10 cellular contexts compared by ENCODE assay signal in genomic region chr9:127395491-127396252, GRCh38. TPM values are rescaled to one million over a fixed set of nuclear protein-coding genes. Genes with fewer than 3 reads are reported as not detected.
DNase-seq lines count a peak whose midpoint lies in the region; ATAC-seq and TF ChIP-seq lines count a peak whose summit lies in the region.
"Had no signal": no experiment of that assay in that cellular context is flagged by ENCODE, and none has a peak within 500 bp of the region (broad histone marks: within the 10 kb centered on the region; RNA-seq: fewer than 3 reads in every experiment).

No MANE protein-coding gene starts in this region.

- H2AFZ ChIP-seq in mesenchymal stem cell (ENCODE audit: low read depth, low read length): no peak overlapping the region

- H3K9me3 Mint-ChIP-seq in activated naive CD8-positive, alpha-beta T cell treated with anti-CD3 and anti-CD28 coated beads, Interleukin-2, amount 50 U/mL, for 24 hours: no peaks in the 10 kb centered on the region

- H3K36me3 Mint-ChIP-seq in activated naive CD8-positive, alpha-beta T cell treated with anti-CD3 and anti-CD28 coated beads, Interleukin-2, amount 50 U/mL, for 24 hours (ENCODE audit: low read depth): no peaks in the 10 kb centered on the region

- H2BK15ac ChIP-seq in mesenchymal stem cell (ENCODE audit: low read depth, poor library complexity, severe bottlenecking): no peak overlapping the region

- no peak overlapping the region for H3K18ac ChIP-seq in mesenchymal stem cell (ENCODE audit: low read depth in 1 of 2, low read length in 2 of 2)

- TF ChIP-seq CTCF in left ventricle myocardium inferior (IDR thresholded peaks at IDR 0.05; ENCODE audit: borderline replicate concordance): no peak

- peak overlapping the region; percentile 83 for H3K4me3 ChIP-seq in left ventricle myocardium inferior
- H3K4me3 ChIP-seq in mesenchymal stem cell (ENCODE audit: insufficient read depth in 1 of 2, low read depth in 1 of 2, low read length in 2 of 2): no peak overlapping the region

- no peak overlapping the region for H4K91ac ChIP-seq in mesenchymal stem cell (ENCODE audit: low read length)

- H3K27ac ChIP-seq in left ventricle myocardium inferior (replicated peaks) (no peak overlapping the region), mesenchymal stem cell (ENCODE audit: low read length, poor library complexity, severe bottlenecking) (no peak overlapping the region)

- peak overlapping the region; percentile 54 for H3K4me3 Mint-ChIP-seq in activated naive CD8-positive, alpha-beta T cell treated with anti-CD3 and anti-CD28 coated beads, Interleukin-2, amount 50 U/mL, for 24 hours

- no peak overlapping the region for H3K4ac ChIP-seq in mesenchymal stem cell (ENCODE audit: low read depth in 1 of 2, low read length in 2 of 2)

- no peaks in the 10 kb centered on the region for H3K27me3 ChIP-seq in left ventricle myocardium inferior (ENCODE audit: low read depth)
- H3K27me3 ChIP-seq in mesenchymal stem cell (ENCODE audit: control insufficient read depth in 1 of 2, insufficient read depth in 1 of 2, low read length in 2 of 2): peaks cover 11 to 89% of the 10 kb centered on the region in 2 experiments

- H2AK5ac ChIP-seq in mesenchymal stem cell (ENCODE audit: low read length, severe bottlenecking): no peak overlapping the region

- H3K4me1 ChIP-seq in left ventricle myocardium inferior (peaks cover 28% of the 10 kb centered on the region), mesenchymal stem cell (ENCODE audit: control insufficient read depth, insufficient read depth, low read depth, low read length) (peaks cover 20% of the 10 kb centered on the region)

- H3K4me2 ChIP-seq in mesenchymal stem cell (ENCODE audit: low read length, poor library complexity, severe bottlenecking): no peak overlapping the region

- H3K9ac ChIP-seq in mesenchymal stem cell (ENCODE audit: low read length): no peak overlapping the region

- no peak overlapping the region for H2BK5ac ChIP-seq in mesenchymal stem cell (ENCODE audit: low read depth, low read length, poor library complexity, severe bottlenecking)

- no peak overlapping the region for H2BK120ac ChIP-seq in mesenchymal stem cell (ENCODE audit: low read depth, low read length)

- no peak overlapping the region for H3K23ac ChIP-seq in mesenchymal stem cell (ENCODE audit: low read length in 2 of 2)

- no peak overlapping the region for H3K27ac Mint-ChIP-seq in activated naive CD8-positive, alpha-beta T cell treated with anti-CD3 and anti-CD28 coated beads, Interleukin-2, amount 50 U/mL, for 24 hours

- DNase-seq in left ventricle myocardium inferior (no peak), Right ventricle myocardium superior (no peak), mesenchymal stem cell (peak; percentile 57), COLO829 (ENCODE audit: low spot score) (no peak), NCI-H2107 treated with DMSO at 0.1 percent for 48 hours (lab: John Stamatoyannopoulos, UW; ENCODE audit: unreplicated experiment) (no peak), HUDEP-2 (lab: John Stamatoyannopoulos, UW; ENCODE audit: unreplicated experiment in 76 of 76) (no peak)
- no peak for DNase-seq in activated naive CD8-positive, alpha-beta T cell treated with anti-CD3 and anti-CD28 coated beads, Interleukin-2, amount 50 U/mL, for 24 hours
- no peak for DNase-seq in activated CD4-positive, alpha-beta T cell treated with anti-CD3 and anti-CD28 coated beads, Interleukin-2, amount 50 U/mL, for 1 hour
- DNase-seq: dermis blood vessel endothelial cell, DND-41 had no signal

- H3K79me1 ChIP-seq in mesenchymal stem cell (replicated peaks; ENCODE audit: low read length, poor library complexity, severe bottlenecking): peaks cover 10% of the 10 kb centered on the region

- H3K27me3 Mint-ChIP-seq in activated naive CD8-positive, alpha-beta T cell treated with anti-CD3 and anti-CD28 coated beads, Interleukin-2, amount 50 U/mL, for 24 hours: peaks cover 75% of the 10 kb centered on the region

- no peak for ATAC-seq in Right ventricle myocardium superior (ENCODE audit: poor library complexity)
- ATAC-seq in activated naive CD8-positive, alpha-beta T cell treated with anti-CD3 and anti-CD28 coated beads, Interleukin-2, amount 50 U/mL, for 24 hours: no peak

- no peak overlapping the region for H3K14ac ChIP-seq in mesenchymal stem cell (ENCODE audit: low read length in 2 of 2)

- no peaks in the 10 kb centered on the region for H3K9me3 ChIP-seq in left ventricle myocardium inferior (replicated peaks)
- H3K9me3 ChIP-seq in mesenchymal stem cell (ENCODE audit: control insufficient read depth, low read length): peaks cover 7% of the 10 kb centered on the region

- WGBS in mesenchymal stem cell: 72% methylated on average over 7 of the region's 7 CpGs

- no peak overlapping the region for H4K8ac ChIP-seq in mesenchymal stem cell (ENCODE audit: low read length)

- H3K36me3 ChIP-seq in left ventricle myocardium inferior (peaks cover 17% of the 10 kb centered on the region), mesenchymal stem cell (ENCODE audit: control insufficient read depth in 1 of 2, insufficient read depth in 2 of 2, low read depth in 1 of 2, low read length in 2 of 2) (peaks cover 0 to 5% of the 10 kb centered on the region in 2 experiments)

- H3K4me1 Mint-ChIP-seq in activated naive CD8-positive, alpha-beta T cell treated with anti-CD3 and anti-CD28 coated beads, Interleukin-2, amount 50 U/mL, for 24 hours: peaks cover 12% of the 10 kb centered on the region

- intact Hi-C loops in left ventricle myocardium inferior (cut with micrococcal nuclease): no loop called here
- intact Hi-C loops in Right ventricle myocardium superior (cut with DNase I): loop anchor here (10.0 kb wide), 1 partner anchor 171 kb away; no protein-coding TSS in a partner anchor

- H2BK12ac ChIP-seq in mesenchymal stem cell (ENCODE audit: low read length in 2 of 2): no peak overlapping the region

RNA-seq across cellular contexts. Expression of gene SLC2A8, which starts 1.3 kb away (rescaled TPM):
- total RNA-seq in left ventricle myocardium inferior (16.1 TPM), Right ventricle myocardium superior (16.6 TPM)
- 6.3 TPM for polyA plus RNA-seq in mesenchymal stem cell (2013, experiment 1 of 2)
- 6.8 TPM for polyA plus RNA-seq in mesenchymal stem cell (2013, experiment 2 of 2)

RNA-seq across cellular contexts. Expression of gene ZNF79, which starts 28.5 kb away (rescaled TPM):
- total RNA-seq in left ventricle myocardium inferior (6.2 TPM), Right ventricle myocardium superior (5.8 TPM)
- polyA plus RNA-seq in mesenchymal stem cell (2013, experiment 1 of 2): 3.0 TPM
- 3.0 TPM for polyA plus RNA-seq in mesenchymal stem cell (2013, experiment 2 of 2)

RNA-seq across cellular contexts. Expression of gene RPL12, which starts 55.5 kb away (rescaled TPM):
- total RNA-seq in left ventricle myocardium inferior (605 TPM), Right ventricle myocardium superior (628 TPM)
- 2,850 TPM for polyA plus RNA-seq in mesenchymal stem cell (2013, experiment 1 of 2)
- 2,702 TPM for polyA plus RNA-seq in mesenchymal stem cell (2013, experiment 2 of 2)

RNA-seq across cellular contexts. Expression of gene LRSAM1, which starts 55.6 kb away (rescaled TPM):
- total RNA-seq in left ventricle myocardium inferior: 35.4 TPM
- 52.1 TPM for total RNA-seq in Right ventricle myocardium superior
- 7.9 TPM for polyA plus RNA-seq in mesenchymal stem cell (2013, experiment 1 of 2)
- polyA plus RNA-seq in mesenchymal stem cell (2013, experiment 2 of 2): 7.2 TPM
